In the genomic region with DNA sequence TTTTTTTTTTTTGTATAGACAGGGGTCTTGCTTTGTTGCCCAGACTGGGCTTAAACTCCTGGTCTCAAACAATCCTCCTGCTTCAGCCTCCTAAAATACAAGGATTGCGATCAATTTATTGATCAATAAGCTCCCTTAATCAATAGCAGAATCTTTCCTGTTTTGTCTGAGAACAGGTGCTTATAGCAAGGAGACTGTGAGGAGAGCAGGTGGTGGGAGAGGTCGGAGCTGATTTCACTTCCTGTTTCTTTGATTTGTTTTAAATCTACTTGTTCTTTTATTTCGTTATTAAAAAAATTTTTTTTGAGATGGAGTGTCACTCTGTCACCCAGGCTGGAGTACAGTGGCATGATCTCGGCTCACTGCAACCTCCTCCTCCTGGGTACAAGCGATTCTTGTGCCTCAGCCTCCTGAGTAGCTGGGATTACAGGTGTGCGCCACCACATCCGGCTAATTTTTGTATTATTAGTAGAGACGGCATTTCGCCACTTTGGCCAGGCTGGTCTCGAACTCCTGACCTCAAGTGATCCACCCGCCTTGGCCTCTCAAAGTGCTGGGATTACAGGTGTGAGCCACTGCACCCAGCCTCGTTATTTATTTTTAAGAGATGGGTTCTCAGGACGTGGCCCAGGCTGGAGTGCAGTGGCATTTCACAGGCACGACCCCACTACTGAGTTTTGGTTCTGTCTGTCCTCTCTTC, we compare ENCODE assay signal across 15 cellular contexts. TPM values are rescaled to one million over a fixed set of nuclear protein-coding genes. Genes with fewer than 3 reads are reported as not detected.
DNase-seq lines count a peak whose midpoint lies in the region; ATAC-seq lines count a peak whose summit lies in the region.
"Not testable (repeated sequence)": the region's sequence is repeated elsewhere in the genome, so short reads cannot be mapped to it uniquely, and the experiment has no call there.
"Had no signal": no experiment of that assay in that cellular context is flagged by ENCODE, and none has a peak within 500 bp of the region (broad histone marks: within the 10 kb centered on the region; RNA-seq: fewer than 3 reads in every experiment).

No MANE protein-coding gene starts in this region.

- not testable (repeated sequence) for H3K18ac ChIP-seq in neuronal stem cell (ENCODE audit: low read length)

- H3K27ac ChIP-seq in neuronal stem cell (replicated peaks; ENCODE audit: low read length) = not testable (repeated sequence)

- not testable (repeated sequence) for H3K14ac ChIP-seq in neuronal stem cell (ENCODE audit: low read length)

- not testable (repeated sequence) for H2BK5ac ChIP-seq in neuronal stem cell (ENCODE audit: low read length)

- H3K4me2 ChIP-seq in neuronal stem cell (ENCODE audit: insufficient read depth, low read length, poor library complexity, severe bottlenecking) = not testable (repeated sequence)

- not testable (repeated sequence) for H3K27me3 Mint-ChIP-seq in IgD-negative memory B cell; T-helper 17 cell; dendritic cell treated with granulocyte-macrophage colony-stimulating factor and Interleukin-4, amounts not matched to agents 40 ng/mL and 50 ng/mL, for 4 days; stimulated activated naive B cell treated with anti-CD40 and anti-IgM and Interleukin-4, amounts not matched to agents 10 μg/mL and 1 μg/mL and 100 μg/mL, for 72 hours

- peaks cover 12% of the 10 kb centered on the region for H3K36me3 Mint-ChIP-seq in IgD-negative memory B cell
- H3K36me3 Mint-ChIP-seq in T-helper 17 cell (ENCODE audit: low read depth); dendritic cell treated with granulocyte-macrophage colony-stimulating factor and Interleukin-4, amounts not matched to agents 40 ng/mL and 50 ng/mL, for 4 days (ENCODE audit: low read depth): not testable (repeated sequence)
- H3K36me3 Mint-ChIP-seq in stimulated activated naive B cell treated with anti-CD40 and anti-IgM and Interleukin-4, amounts not matched to agents 10 μg/mL and 1 μg/mL and 100 μg/mL, for 72 hours = peaks cover 50 to 58% of the 10 kb centered on the region in 2 donors

- H3K9me3 Mint-ChIP-seq in IgD-negative memory B cell; dendritic cell treated with granulocyte-macrophage colony-stimulating factor and Interleukin-4, amounts not matched to agents 40 ng/mL and 50 ng/mL, for 4 days; stimulated activated naive B cell treated with anti-CD40 and anti-IgM and Interleukin-4, amounts not matched to agents 10 μg/mL and 1 μg/mL and 100 μg/mL, for 72 hours: not testable (repeated sequence)

- not testable (repeated sequence) for H4K91ac ChIP-seq in neuronal stem cell (ENCODE audit: low read depth, low read length, poor library complexity)

- not testable (repeated sequence) for H3K27me3 ChIP-seq in neuronal stem cell (ENCODE audit: control insufficient read depth in 3 of 3, insufficient read depth in 3 of 3, low read depth in 1 of 3, low read length in 3 of 3)

- not testable (repeated sequence) for H3K9me3 ChIP-seq in T-helper 17 cell (ENCODE audit: control insufficient read depth, low read length, poor library complexity, severe bottlenecking)
- H3K9me3 ChIP-seq in neuronal stem cell (replicated peaks in 1 of 2; ENCODE audit: control insufficient read depth in 2 of 2, insufficient read depth in 1 of 2, low read depth in 1 of 2, low read length in 2 of 2) = peaks cover 0 to 13% of the 10 kb centered on the region in 2 donors

- intact Hi-C loops in dendritic cell treated with granulocyte-macrophage colony-stimulating factor and Interleukin-4, amounts not matched to agents 40 ng/mL and 50 ng/mL, for 4 days (cut with micrococcal nuclease) = not testable (repeated sequence)

- not testable (repeated sequence) for H2AFZ ChIP-seq in neuronal stem cell (ENCODE audit: low read length)

- H3K79me1 ChIP-seq in neuronal stem cell (ENCODE audit: low read depth, low read length) = not testable (repeated sequence)

- H2BK120ac ChIP-seq in neuronal stem cell (ENCODE audit: low read depth, low read length) = not testable (repeated sequence)

- H3K4me1 Mint-ChIP-seq in IgD-negative memory B cell = peaks cover 14 to 23% (median 16%) of the 10 kb centered on the region in 3 donors
- not testable (repeated sequence) for H3K4me1 Mint-ChIP-seq in T-helper 17 cell
- peaks cover 42% of the 10 kb centered on the region for H3K4me1 Mint-ChIP-seq in dendritic cell treated with granulocyte-macrophage colony-stimulating factor and Interleukin-4, amounts not matched to agents 40 ng/mL and 50 ng/mL, for 4 days (ENCODE audit: low read depth)
- peaks cover 41 to 77% of the 10 kb centered on the region in 2 donors for H3K4me1 Mint-ChIP-seq in stimulated activated naive B cell treated with anti-CD40 and anti-IgM and Interleukin-4, amounts not matched to agents 10 μg/mL and 1 μg/mL and 100 μg/mL, for 72 hours

- peak overlapping the region; percentile 65 for H3K23ac ChIP-seq in neuronal stem cell (ENCODE audit: low read depth, low read length, poor library complexity)

- WGBS in neuronal stem cell (ENCODE audit: extremely low coverage in 2 of 2, insufficient read length in 2 of 2, insufficient replicate concordance in 1 of 2), 2 donors = no CpG with 5 or more reads among the region's 14 CpGs

- H3K4me3 Mint-ChIP-seq in IgD-negative memory B cell = peak overlapping the region; percentile 21 to 79 (median 62)
- not testable (repeated sequence) for H3K4me3 Mint-ChIP-seq in T-helper 17 cell; dendritic cell treated with granulocyte-macrophage colony-stimulating factor and Interleukin-4, amounts not matched to agents 40 ng/mL and 50 ng/mL, for 4 days
- H3K4me3 Mint-ChIP-seq in stimulated activated naive B cell treated with anti-CD40 and anti-IgM and Interleukin-4, amounts not matched to agents 10 μg/mL and 1 μg/mL and 100 μg/mL, for 72 hours = peak overlapping the region; percentile 65

- not testable (repeated sequence) for H3K36me3 ChIP-seq in neuronal stem cell (replicated peaks in 1 of 2; ENCODE audit: control insufficient read depth in 2 of 2, insufficient read depth in 2 of 2, low read length in 2 of 2)

- H3K4ac ChIP-seq in neuronal stem cell (ENCODE audit: low read length) = not testable (repeated sequence)

- DNase-seq in CD1c-positive myeloid dendritic cell (ENCODE audit: extremely low spot score) (peak; percentile 11), NOMO-1 treated with DMSO at 0.1 percent for 48 hours (lab: John Stamatoyannopoulos, UW; ENCODE audit: unreplicated experiment) (peak; percentile 38)
- DNase-seq in T-helper 17 cell; neuronal stem cell (ENCODE audit: low spot score); stimulated activated naive B cell treated with anti-CD40 and anti-IgM and Interleukin-4, amounts not matched to agents 10 μg/mL and 1 μg/mL and 100 μg/mL, for 72 hours: not testable (repeated sequence)

- H3K27ac Mint-ChIP-seq in IgD-negative memory B cell (peak overlapping the region; percentile 84 to 99 (median 98)), T-helper 17 cell (peak overlapping the region; percentile 53)
- peak overlapping the region; percentile 40 for H3K27ac Mint-ChIP-seq in dendritic cell treated with granulocyte-macrophage colony-stimulating factor and Interleukin-4, amounts not matched to agents 40 ng/mL and 50 ng/mL, for 4 days
- peak overlapping the region; percentile 94 for H3K27ac Mint-ChIP-seq in stimulated activated naive B cell treated with anti-CD40 and anti-IgM and Interleukin-4, amounts not matched to agents 10 μg/mL and 1 μg/mL and 100 μg/mL, for 72 hours

- ATAC-seq in T-helper 17 cell = peak; percentile 47
- ATAC-seq in stimulated activated naive B cell treated with anti-CD40 and anti-IgM and Interleukin-4, amounts not matched to agents 10 μg/mL and 1 μg/mL and 100 μg/mL, for 72 hours (replicated peaks) = peak; percentile 41 to 53

- H3K4me3 ChIP-seq in neuronal stem cell (ENCODE audit: low read length in 2 of 2) = not testable (repeated sequence)

- not testable (repeated sequence) for H2BK15ac ChIP-seq in neuronal stem cell (ENCODE audit: low read length)

- not testable (repeated sequence) for H4K8ac ChIP-seq in neuronal stem cell (ENCODE audit: low read depth, low read length)

- not testable (repeated sequence) for H3K9ac ChIP-seq in neuronal stem cell (ENCODE audit: low read depth, low read length, poor library complexity)

- not testable (repeated sequence) for H2BK12ac ChIP-seq in neuronal stem cell (ENCODE audit: low read length)

- H3K4me1 ChIP-seq in neuronal stem cell (ENCODE audit: control insufficient read depth in 2 of 2, insufficient read depth in 1 of 2, low read depth in 1 of 2, low read length in 2 of 2) = not testable (repeated sequence)

- not testable (repeated sequence) for H2AK5ac ChIP-seq in neuronal stem cell (ENCODE audit: low read depth, low read length)

RNA-seq across cellular contexts. Expression of a gene that starts 30.7 kb away (rescaled TPM):
- 27.0 TPM for polyA plus RNA-seq in IgD-negative memory B cell
- 1 to 10 TPM in 1 of 2 donors, under 1 TPM in 1; 0.34 to 2.4 TPM for total RNA-seq in T-helper 17 cell
- polyA plus RNA-seq in neuronal stem cell (2013, experiment 1 of 2) = not detected
- polyA plus RNA-seq in neuronal stem cell (2013, experiment 2 of 2) = not detected
- total RNA-seq: H9, HepG2, HT1080, PC-3, Right ventricle myocardium inferior had no signal
- polyA plus RNA-seq: A549; CD4-positive, CD25-positive, alpha-beta regulatory T cell; GM23338; HepG2 had no signal

RNA-seq across cellular contexts. Expression of a gene that starts 41.7 kb away (rescaled TPM):
- polyA plus RNA-seq in IgD-negative memory B cell = 224 TPM
- total RNA-seq in T-helper 17 cell = 10 to 100 TPM; 60.7 to 62.5 TPM
- 181 TPM for polyA plus RNA-seq in neuronal stem cell (2013, experiment 1 of 2)
- 175 TPM for polyA plus RNA-seq in neuronal stem cell (2013, experiment 2 of 2)

Comparison
In these comparisons a context has a peak if more than half of its experiments do, and no peak if none do; other contexts are left out.
1. H3K27ac Mint-ChIP-seq: peak in every context shown above with its lines; median percentile 98 in IgD-negative memory B cell; 94 in stimulated activated naive B cell treated with anti-CD40 and anti-IgM and Interleukin-4, amounts not matched to agents 10 μg/mL and 1 μg/mL and 100 μg/mL, for 72 hours; 53 in T-helper 17 cell; 40 in dendritic cell treated with granulocyte-macrophage colony-stimulating factor and Interleukin-4, amounts not matched to agents 40 ng/mL and 50 ng/mL, for 4 days.